In genomic region chr3:187941848-187942194, GRCh38 we compare ENCODE assay signal across 23 cellular contexts.
"Had no signal": no experiment of that assay in that cellular context is flagged by ENCODE, and none has a peak within 500 bp of the region (broad histone marks: within the 10 kb centered on the region; RNA-seq: fewer than 3 reads in every experiment).

No MANE protein-coding gene starts in this region.

- H3K27me3 ChIP-seq: breast epithelium had no signal

- H3K27ac ChIP-seq: breast epithelium had no signal

- H3K9me3 ChIP-seq: breast epithelium had no signal

- ATAC-seq: activated CD8-positive, alpha-beta memory T cell treated with anti-CD3 and anti-CD28 coated beads, Interleukin-2, amount 10 ng/mL, durations not matched to agents 7 days and 5 days; T-cell had no signal

- H3K4me1 ChIP-seq: breast epithelium had no signal

- H3K36me3 ChIP-seq: breast epithelium had no signal

- H3K4me3 ChIP-seq: breast epithelium had no signal

- DNase-seq: activated B cell treated with CpG ODN at 0.5 μM for 24 hours; activated CD4-positive, alpha-beta T cell treated with anti-CD3 and anti-CD28 coated beads for 1 hour; activated CD4-positive, alpha-beta T cell treated with anti-CD3 and anti-CD28 coated beads, Interleukin-2, amount 10 ng/mL, durations not matched to agents 24 days and 14 days; activated CD4-positive, alpha-beta T cell treated with anti-CD3 and anti-CD28 coated beads, Interleukin-2, amount 50 U/mL, for 48 hours; activated CD8-positive, alpha-beta memory T cell treated with anti-CD3 and anti-CD28 coated beads, Interleukin-2, amount 10 ng/mL, durations not matched to agents 7 days and 5 days; activated effector memory CD4-positive, alpha-beta T cell treated with Interleukin-2 at 50 U/mL for 16 hours; activated naive CD4-positive, alpha-beta T cell; activated T-cell treated with anti-CD3 and anti-CD28 coated beads, Interleukin-2, amount 50 U/mL, for 24 hours; aorta; caudate nucleus; KG1; NCI-H1092; NCI-H1417; NCI-H1930; NCI-H2171; NCI-H2227 treated with DMSO at 0.1 percent for 48 hours; NCI-H446 treated with DMSO at 0.1 percent for 48 hours; NCI-H748 treated with DMSO at 0.1 percent for 48 hours; SIG-M5; T-cell; T-helper 2 cell; T1000 had no signal
